In genomic region chr14:97217094-97217885, GRCh38 we compare ENCODE assay signal across 20 cellular contexts.
DNase-seq lines count a peak whose midpoint lies in the region; ATAC-seq and TF ChIP-seq lines count a peak whose summit lies in the region.
"Had no signal": no experiment of that assay in that cellular context is flagged by ENCODE, and none has a peak within 500 bp of the region (broad histone marks: within the 10 kb centered on the region; RNA-seq: fewer than 3 reads in every experiment).

No MANE protein-coding gene starts in this region.

- H3K27me3 ChIP-seq in A673 (replicated peaks; ENCODE audit: insufficient read depth, low read depth, low read length, poor library complexity): no peaks in the 10 kb centered on the region
- H3K27me3 ChIP-seq in CD8-positive, alpha-beta memory T cell (ENCODE audit: insufficient read depth, low read length, poor library complexity, severe bottlenecking): peaks cover 4% of the 10 kb centered on the region

- intact Hi-C loops in A673 (cut with micrococcal nuclease; ENCODE audit: unreplicated experiment): loop anchor here (2.0 to 5.0 kb wide), 3 partner anchors 196 to 760 kb away; no protein-coding TSS in a partner anchor
- intact Hi-C loops in activated T-helper 2 cell treated with anti-CD3 and anti-CD28 coated beads, Interferon-gamma antibody, Interleukin-2, Interleukin-4, amounts not matched to agents 10 μg/mL and 5 μg/mL and 100 μg/mL, durations not matched to agents 14 hours and 24 hours and 36 hours (cut with micrococcal nuclease): loop anchor here (10.0 kb wide), 1 partner anchor 188 kb away; no protein-coding TSS in a partner anchor
- intact Hi-C loops in natural killer cell (cut with micrococcal nuclease): no loop called here

- H3K4me3 Mint-ChIP-seq in CD8-positive, alpha-beta memory T cell: peak overlapping the region in 6 of 7 donors; percentile 43 to 96 (median 85)
- peak overlapping the region; percentile 17 for H3K4me3 Mint-ChIP-seq in activated T-helper 2 cell treated with anti-CD3 and anti-CD28 coated beads, Interferon-gamma antibody, Interleukin-2, Interleukin-4, amounts not matched to agents 10 μg/mL and 5 μg/mL and 100 μg/mL, durations not matched to agents 14 hours and 24 hours and 36 hours (ENCODE audit: low read depth)
- H3K4me3 Mint-ChIP-seq in natural killer cell: peak overlapping the region; percentile 58
- H3K4me3 Mint-ChIP-seq: activated B cell treated with CpG ODN at 0.5 μM for 24 hours had no signal

- POLR2A ChIA-PET in A673 (lab: Charles Lee; ENCODE audit: low non-redundant PET): interaction anchor here (0.6 to 1.2 kb wide), 9 partner anchors 10 to 1971 kb away, joined by 3 to 17 read pairs (median 7); no protein-coding TSS in a partner anchor
- POLR2A ChIA-PET in CD8-positive, alpha-beta memory T cell (lab: Charles Lee): interaction anchor here (0.6 kb wide), 5 partner anchors 390 to 1806 kb away, joined by 3 to 6 read pairs (median 5); no protein-coding TSS in a partner anchor

- peak overlapping the region in 4 of 8 donors; percentile 5 to 63 (median 32) for H3K27ac Mint-ChIP-seq in CD8-positive, alpha-beta memory T cell
- no peak overlapping the region for H3K27ac Mint-ChIP-seq in activated T-helper 2 cell treated with anti-CD3 and anti-CD28 coated beads, Interferon-gamma antibody, Interleukin-2, Interleukin-4, amounts not matched to agents 10 μg/mL and 5 μg/mL and 100 μg/mL, durations not matched to agents 14 hours and 24 hours and 36 hours
- H3K27ac Mint-ChIP-seq in natural killer cell: no peak overlapping the region
- H3K27ac Mint-ChIP-seq: activated B cell treated with CpG ODN at 0.5 μM for 24 hours, CD14-positive monocyte, naive B cell had no signal

- H3K27me3 Mint-ChIP-seq in CD8-positive, alpha-beta memory T cell: peaks cover 4 to 17% of the 10 kb centered on the region in 2 donors
- H3K27me3 Mint-ChIP-seq in activated T-helper 2 cell treated with anti-CD3 and anti-CD28 coated beads, Interferon-gamma antibody, Interleukin-2, Interleukin-4, amounts not matched to agents 10 μg/mL and 5 μg/mL and 100 μg/mL, durations not matched to agents 14 hours and 24 hours and 36 hours (ENCODE audit: low read depth): peaks cover 41% of the 10 kb centered on the region
- peaks cover 13 to 14% of the 10 kb centered on the region in 2 donors for H3K27me3 Mint-ChIP-seq in natural killer cell (ENCODE audit: low read depth in 2 of 2)

- no peaks in the 10 kb centered on the region for H3K36me3 Mint-ChIP-seq in CD8-positive, alpha-beta memory T cell
- H3K36me3 Mint-ChIP-seq in activated T-helper 2 cell treated with anti-CD3 and anti-CD28 coated beads, Interferon-gamma antibody, Interleukin-2, Interleukin-4, amounts not matched to agents 10 μg/mL and 5 μg/mL and 100 μg/mL, durations not matched to agents 14 hours and 24 hours and 36 hours (ENCODE audit: low read depth): no peaks in the 10 kb centered on the region
- H3K36me3 Mint-ChIP-seq in natural killer cell: no peaks in the 10 kb centered on the region
- H3K36me3 Mint-ChIP-seq: CD14-positive monocyte had no signal

- peak overlapping the region; percentile 99 for H3K27ac ChIP-seq in A673 (ENCODE audit: low read depth, low read length, poor library complexity, severe bottlenecking)
- no peak overlapping the region for H3K27ac ChIP-seq in CD8-positive, alpha-beta memory T cell (ENCODE audit: low read depth, low read length)
- H3K27ac ChIP-seq: coronary artery had no signal

- peak overlapping the region; percentile 37 for H3K4me3 ChIP-seq in A673 (ENCODE audit: low read depth, low read length, poor library complexity, severe bottlenecking)
- H3K4me3 ChIP-seq in CD8-positive, alpha-beta memory T cell (ENCODE audit: low read length): no peak overlapping the region
- H3K4me3 ChIP-seq: coronary artery had no signal

- no peaks in the 10 kb centered on the region for H3K36me3 ChIP-seq in A673 (ENCODE audit: insufficient read depth, low read length, poor library complexity, severe bottlenecking)
- H3K36me3 ChIP-seq in CD8-positive, alpha-beta memory T cell (ENCODE audit: insufficient read depth, low read length): no peaks in the 10 kb centered on the region

- peaks cover 93% of the 10 kb centered on the region for H3K4me1 ChIP-seq in A673 (ENCODE audit: insufficient read depth, low read length, poor library complexity, severe bottlenecking)
- peaks cover 9% of the 10 kb centered on the region for H3K4me1 ChIP-seq in CD8-positive, alpha-beta memory T cell (ENCODE audit: insufficient read depth, low read length)

- no TSS peak for BruUV-seq in A673 (replicated peaks; lab: Mats Ljungman, UMichigan)

- CTCF ChIA-PET in A673 (lab: Charles Lee): no interaction called here
- CTCF ChIA-PET in CD8-positive, alpha-beta memory T cell (lab: Charles Lee): no interaction called here

- H3K9me3 Mint-ChIP-seq in CD8-positive, alpha-beta memory T cell: no peaks in the 10 kb centered on the region
- no peaks in the 10 kb centered on the region for H3K9me3 Mint-ChIP-seq in activated T-helper 2 cell treated with anti-CD3 and anti-CD28 coated beads, Interferon-gamma antibody, Interleukin-2, Interleukin-4, amounts not matched to agents 10 μg/mL and 5 μg/mL and 100 μg/mL, durations not matched to agents 14 hours and 24 hours and 36 hours
- no peaks in the 10 kb centered on the region for H3K9me3 Mint-ChIP-seq in natural killer cell

- TF ChIP-seq CTCF in A673 (conservative IDR thresholded peaks at IDR 0.05; ENCODE audit: low read depth, low read length) (no peak), natural killer cell (IDR thresholded peaks at IDR 0.05) (no peak)

- H3K4me1 Mint-ChIP-seq in CD8-positive, alpha-beta memory T cell: peaks cover 27 to 32% (median 27%) of the 10 kb centered on the region in 3 donors
- peaks cover 13% of the 10 kb centered on the region for H3K4me1 Mint-ChIP-seq in activated T-helper 2 cell treated with anti-CD3 and anti-CD28 coated beads, Interferon-gamma antibody, Interleukin-2, Interleukin-4, amounts not matched to agents 10 μg/mL and 5 μg/mL and 100 μg/mL, durations not matched to agents 14 hours and 24 hours and 36 hours (ENCODE audit: low read depth)
- peaks cover 23 to 28% of the 10 kb centered on the region in 2 donors for H3K4me1 Mint-ChIP-seq in natural killer cell
- H3K4me1 Mint-ChIP-seq: CD14-positive monocyte had no signal

- peak; percentile 70 for DNase-seq in A673 (ENCODE audit: low spot score)
- DNase-seq in CD8-positive, alpha-beta memory T cell: no peak
- DNase-seq in activated T-helper 2 cell treated with anti-CD3 and anti-CD28 coated beads, Interferon-gamma antibody, Interleukin-2, Interleukin-4, amounts not matched to agents 10 μg/mL and 5 μg/mL and 100 μg/mL, durations not matched to agents 14 hours and 24 hours and 36 hours (ENCODE audit: low spot score): no peak
- no peak for DNase-seq in natural killer cell
- no peak for DNase-seq in NCI-H2227 treated with DMSO at 0.1 percent for 48 hours (lab: John Stamatoyannopoulos, UW)
- DNase-seq: activated B cell treated with CpG ODN at 0.5 μM for 24 hours, GDM1, glutamatergic neuron, mesenchymal stem cell, naive B cell, NCI-H1436 treated with DMSO at 0.1 percent for 48 hours, NCI-H2171, NCI-H524 treated with DMSO at 0.1 percent for 48 hours, SK-N-SH, T1000 had no signal

- ATAC-seq in natural killer cell: no peak
- no peak for ATAC-seq in GM21825 (IDR thresholded peaks at IDR 0.05; ENCODE audit: unreplicated experiment)
- no peak for ATAC-seq in HG03469 (IDR thresholded peaks at IDR 0.05; ENCODE audit: unreplicated experiment)
- ATAC-seq: HCT116 had no signal

- no peaks in the 10 kb centered on the region for H3K9me3 ChIP-seq in A673 (ENCODE audit: low read depth, low read length, poor library complexity, severe bottlenecking)
- no peaks in the 10 kb centered on the region for H3K9me3 ChIP-seq in CD8-positive, alpha-beta memory T cell (ENCODE audit: low read length)
- H3K9me3 ChIP-seq: SK-N-SH had no signal

Comparison
In these comparisons a context has a peak if more than half of its experiments do, and no peak if none do; other contexts are left out.
1. H3K4me3 Mint-ChIP-seq: peak in every context shown above with its lines; median percentile 85 in CD8-positive, alpha-beta memory T cell; 58 in natural killer cell; 17 in activated T-helper 2 cell treated with anti-CD3 and anti-CD28 coated beads, Interferon-gamma antibody, Interleukin-2, Interleukin-4, amounts not matched to agents 10 μg/mL and 5 μg/mL and 100 μg/mL, durations not matched to agents 14 hours and 24 hours and 36 hours.